Comparison of ENCODE assay signal across 30 cellular contexts in genomic region chr2:67658820-67659219, GRCh38.
"Had no signal": no experiment of that assay in that cellular context is flagged by ENCODE, and none has a peak within 500 bp of the region (broad histone marks: within the 10 kb centered on the region; RNA-seq: fewer than 3 reads in every experiment).

No MANE protein-coding gene starts in this region.

- H2AFZ ChIP-seq: parathyroid adenoma had no signal

- H3K9me3 ChIP-seq: neutrophil, ovary, psoas muscle, spleen, stomach, thoracic aorta, thyroid gland, vagina had no signal

- H3K4me1 ChIP-seq: parathyroid adenoma, psoas muscle, spleen, stomach, thyroid gland, tibial nerve, upper lobe of left lung, vagina had no signal

- H3K27me3 ChIP-seq: neutrophil, ovary, spleen, stomach, thyroid gland, tibial nerve, upper lobe of left lung, vagina had no signal

- H3K36me3 ChIP-seq: neutrophil, ovary, spleen, stomach, thoracic aorta, thyroid gland, tibial nerve, upper lobe of left lung, vagina had no signal

- H3K79me2 ChIP-seq: parathyroid adenoma had no signal

- DNase-seq: naive B cell; naive thymus-derived CD8-positive, alpha-beta T cell; nephron progenitor cell; nucleus accumbens; ovary; posterior cingulate gyrus; psoas muscle; right cardiac atrium; spleen; stimulated activated CD4-positive, alpha-beta T cell treated with anti-CD3 and anti-CD28 coated beads, Interleukin-12 subunit alpha, Interleukin-12 subunit beta, amount 100 ng/mL, for 4 hours; stimulated activated CD4-positive, alpha-beta T cell treated with anti-CD3 and anti-CD28 coated beads, Interleukin-1b, Interleukin-23, amount 100 ng/mL, for 48 hours; stimulated activated CD4-positive, alpha-beta T cell treated with anti-CD3 and anti-CD28 coated beads, Interleukin-4, amount 100 ng/mL, for 1 hour; stimulated activated CD4-positive, alpha-beta T cell treated with anti-CD3 and anti-CD28 coated beads, Interleukin-4, amount 100 ng/mL, for 4 hours; stimulated activated CD8-positive, alpha-beta memory T cell treated with anti-CD3 and anti-CD28 coated beads, Interleukin-4, amount 100 ng/mL, for 48 hours; stimulated activated naive CD4-positive, alpha-beta T cell treated with Interleukin-2 at 50 U/mL for 16 hours; stomach; thyroid gland; trophoblast cell; upper lobe of left lung had no signal

- H3K9ac ChIP-seq: parathyroid adenoma had no signal

- H3K27ac ChIP-seq: neutrophil, ovary, parathyroid adenoma, psoas muscle, skin epidermis, spleen, thoracic aorta, thyroid gland, tibial nerve, upper lobe of left lung, vagina had no signal

- FAIRE-seq: urothelium cell line had no signal

- H3K4me2 ChIP-seq: smooth muscle cell had no signal

- H3K4me3 ChIP-seq: ovary, psoas muscle, skin epidermis, smooth muscle cell, spleen, stomach, thoracic aorta, thyroid gland, tibial nerve, upper lobe of left lung, vagina had no signal

- ATAC-seq: naive thymus-derived CD8-positive, alpha-beta T cell; natural killer cell treated with Interleukin-12 subunit alpha and Interleukin-12 subunit beta and Interleukin-15 and Interleukin-18, amount 100 ng/mL, for 72 hours; psoas muscle; right cardiac atrium; sciatic nerve; stimulated activated memory B cell treated with anti-CD40 and anti-IgM and Interleukin-4, amounts not matched to agents 10 μg/mL and 1 μg/mL and 100 μg/mL, for 72 hours had no signal
